In genomic region chrX:46647251-46647650, GRCh38 we compare ENCODE assay signal across 32 cellular contexts.
DNase-seq lines count a peak whose midpoint lies in the region; ATAC-seq, FAIRE-seq and TF ChIP-seq lines count a peak whose summit lies in the region.
"Had no signal": no experiment of that assay in that cellular context is flagged by ENCODE, and none has a peak within 500 bp of the region (broad histone marks: within the 10 kb centered on the region; RNA-seq: fewer than 3 reads in every experiment).

No MANE protein-coding gene starts in this region.

- no peak overlapping the region for H3K4ac ChIP-seq in trophoblast cell (ENCODE audit: low read depth, low read length)

- H3K9ac ChIP-seq in iPS-20b (ENCODE audit: low read depth, low read length) (peak overlapping the region; percentile 56; the same call in 1 of the 2 replicates), trophoblast cell (ENCODE audit: low read length) (no peak overlapping the region)

- no peak overlapping the region for H2BK5ac ChIP-seq in trophoblast cell (ENCODE audit: low read depth, low read length, poor library complexity)

- H3K27me3 Mint-ChIP-seq in activated B cell treated with CpG ODN at 0.5 μM for 24 hours: no peaks in the 10 kb centered on the region
- H3K27me3 Mint-ChIP-seq in activated CD8-positive, alpha-beta memory T cell treated with anti-CD3 and anti-CD28 coated beads, Interleukin-2, amount 10 ng/mL, durations not matched to agents 7 days and 5 days: no peaks in the 10 kb centered on the region
- H3K27me3 Mint-ChIP-seq: activated CD4-positive, alpha-beta T cell treated with anti-CD3 and anti-CD28 coated beads for 36 hours; activated naive CD4-positive, alpha-beta T cell treated with anti-CD3 and anti-CD28 coated beads, Interleukin-2, amount 50 U/mL, for 24 hours; CD4-positive, alpha-beta T cell had no signal

- no peak overlapping the region for H3K4me2 ChIP-seq in trophoblast cell (ENCODE audit: low read length)

- no peak overlapping the region for H3K4me3 ChIP-seq in iPS-20b (ENCODE audit: low read length)
- H3K4me3 ChIP-seq in trophoblast cell (ENCODE audit: low read depth, low read length): no peak overlapping the region
- H3K4me3 ChIP-seq: GM12878, Peyer's patch, suprapubic skin had no signal

- peak overlapping the region; percentile 62 for H2BK120ac ChIP-seq in trophoblast cell (ENCODE audit: insufficient read depth, low read length, poor library complexity)

- POLR2A ChIA-PET in activated B cell treated with CpG ODN at 0.5 μM for 24 hours (lab: Charles Lee): no interaction called here

- intact Hi-C loops in activated B cell treated with CpG ODN at 0.5 μM for 24 hours (cut with micrococcal nuclease): no loop called here

- no peaks in the 10 kb centered on the region for H3K79me2 ChIP-seq in trophoblast cell (ENCODE audit: control insufficient read depth, insufficient read depth, low read length, poor library complexity)

- peak; percentile 31 for FAIRE-seq in GM12891 (lab: Jason Lieb, UNC)
- FAIRE-seq: GM12878, HepG2 had no signal

- H3K4me1 ChIP-seq in iPS-20b (ENCODE audit: insufficient read depth, low read length): peaks cover 26% of the 10 kb centered on the region
- H3K4me1 ChIP-seq in trophoblast cell (ENCODE audit: control insufficient read depth in 1 of 2, insufficient read depth in 2 of 2, low read length in 2 of 2): peaks cover 15 to 16% of the 10 kb centered on the region in 2 experiments
- H3K4me1 ChIP-seq: Peyer's patch had no signal

- no peak overlapping the region for H4K91ac ChIP-seq in trophoblast cell (ENCODE audit: low read depth, low read length)

- ATAC-seq in activated B cell treated with CpG ODN at 0.5 μM for 24 hours (ENCODE audit: low read depth): no peak
- ATAC-seq in activated CD8-positive, alpha-beta memory T cell treated with anti-CD3 and anti-CD28 coated beads, Interleukin-2, amount 10 ng/mL, durations not matched to agents 7 days and 5 days: no peak
- ATAC-seq in GM19035 (IDR thresholded peaks at IDR 0.05; ENCODE audit: unreplicated experiment): no peak
- ATAC-seq: activated CD4-positive, alpha-beta T cell treated with anti-CD3 and anti-CD28 coated beads for 36 hours; activated CD8-positive, alpha-beta T cell treated with anti-CD3 and anti-CD28 coated beads, Interleukin-2, amount 10 ng/mL, durations not matched to agents 7 days and 5 days; GM12878; HepG2; right cardiac atrium had no signal

- no peaks in the 10 kb centered on the region for H3K9me3 Mint-ChIP-seq in activated B cell treated with CpG ODN at 0.5 μM for 24 hours
- H3K9me3 Mint-ChIP-seq in activated CD8-positive, alpha-beta memory T cell treated with anti-CD3 and anti-CD28 coated beads, Interleukin-2, amount 10 ng/mL, durations not matched to agents 7 days and 5 days (ENCODE audit: low read depth): no peaks in the 10 kb centered on the region
- H3K9me3 Mint-ChIP-seq: activated naive CD4-positive, alpha-beta T cell treated with anti-CD3 and anti-CD28 coated beads, Interleukin-2, amount 50 U/mL, for 24 hours; activated T-helper 2 cell treated with anti-CD3 and anti-CD28 coated beads, Interferon-gamma antibody, Interleukin-2, Interleukin-4, amounts not matched to agents 10 μg/mL and 5 μg/mL and 100 μg/mL, durations not matched to agents 14 hours and 24 hours and 36 hours; CD4-positive, alpha-beta T cell; T-helper 2 cell treated with Interferon-gamma antibody and Interleukin-4, amounts not matched to agents 5 μg/mL and 100 μg/mL, for 36 hours had no signal

- H3K27me3 ChIP-seq in iPS-20b (ENCODE audit: insufficient read depth, low read length) (no peaks in the 10 kb centered on the region), trophoblast cell (ENCODE audit: insufficient read depth, low read length) (no peaks in the 10 kb centered on the region)
- H3K27me3 ChIP-seq: brain microvascular endothelial cell, neutrophil, Peyer's patch, suprapubic skin had no signal

- peak overlapping the region; percentile 17 for H2AFZ ChIP-seq in trophoblast cell (ENCODE audit: insufficient read depth, low read length, poor library complexity)

- H3K4me3 Mint-ChIP-seq in activated B cell treated with CpG ODN at 0.5 μM for 24 hours: no peak overlapping the region
- no peak overlapping the region for H3K4me3 Mint-ChIP-seq in activated CD8-positive, alpha-beta memory T cell treated with anti-CD3 and anti-CD28 coated beads, Interleukin-2, amount 10 ng/mL, durations not matched to agents 7 days and 5 days
- H3K4me3 Mint-ChIP-seq: activated CD4-positive, alpha-beta T cell treated with anti-CD3 and anti-CD28 coated beads for 36 hours; activated CD8-positive, alpha-beta T cell treated with anti-CD3 and anti-CD28 coated beads, Interleukin-2, amount 10 ng/mL, durations not matched to agents 7 days and 5 days; activated naive CD4-positive, alpha-beta T cell treated with anti-CD3 and anti-CD28 coated beads, Interleukin-2, amount 50 U/mL, for 24 hours; CD4-positive, alpha-beta T cell; T-helper 2 cell treated with Interferon-gamma antibody and Interleukin-4, amounts not matched to agents 5 μg/mL and 100 μg/mL, for 36 hours had no signal

- H3K9me3 ChIP-seq in iPS-20b (ENCODE audit: insufficient read depth, low read depth, low read length) (no peaks in the 10 kb centered on the region), trophoblast cell (ENCODE audit: insufficient read depth, low read depth, low read length) (no peaks in the 10 kb centered on the region)
- H3K9me3 ChIP-seq: neutrophil, Peyer's patch, suprapubic skin had no signal

- H3K27ac Mint-ChIP-seq in activated B cell treated with CpG ODN at 0.5 μM for 24 hours: peak overlapping the region; percentile 30
- H3K27ac Mint-ChIP-seq in activated CD8-positive, alpha-beta memory T cell treated with anti-CD3 and anti-CD28 coated beads, Interleukin-2, amount 10 ng/mL, durations not matched to agents 7 days and 5 days: no peak overlapping the region
- H3K27ac Mint-ChIP-seq: activated CD4-positive, alpha-beta T cell treated with anti-CD3 and anti-CD28 coated beads for 36 hours; activated CD8-positive, alpha-beta T cell treated with anti-CD3 and anti-CD28 coated beads, Interleukin-2, amount 10 ng/mL, durations not matched to agents 7 days and 5 days; activated naive CD4-positive, alpha-beta T cell treated with anti-CD3 and anti-CD28 coated beads, Interleukin-2, amount 50 U/mL, for 24 hours; activated T-helper 2 cell treated with anti-CD3 and anti-CD28 coated beads, Interferon-gamma antibody, Interleukin-2, Interleukin-4, amounts not matched to agents 10 μg/mL and 5 μg/mL and 100 μg/mL, durations not matched to agents 14 hours and 24 hours and 36 hours; CD4-positive, alpha-beta T cell; T-helper 2 cell treated with Interferon-gamma antibody and Interleukin-4, amounts not matched to agents 5 μg/mL and 100 μg/mL, for 36 hours had no signal

- no peak for TF ChIP-seq POLR2A in GM12891 (IDR thresholded peaks at IDR 0.05; ENCODE audit: low read depth, low read length)

- peak overlapping the region; percentile 58 for H3K18ac ChIP-seq in trophoblast cell (ENCODE audit: low read length)

- H2AK5ac ChIP-seq in trophoblast cell (ENCODE audit: low read length): no peak overlapping the region

- no peak overlapping the region for H4K8ac ChIP-seq in trophoblast cell (ENCODE audit: low read depth, low read length)

- peak overlapping the region; percentile 65 for H3K14ac ChIP-seq in trophoblast cell (ENCODE audit: low read length)

- H3K79me1 ChIP-seq in trophoblast cell (ENCODE audit: low read length): peaks cover 3% of the 10 kb centered on the region

- peak overlapping the region; percentile 8 for H3K27ac ChIP-seq in iPS-20b (ENCODE audit: low read length)
- no peak overlapping the region for H3K27ac ChIP-seq in trophoblast cell (ENCODE audit: low read depth, low read length)
- H3K27ac ChIP-seq: brain microvascular endothelial cell, HL-60, neutrophil, Peyer's patch, suprapubic skin had no signal

- DNase-seq in GM12891 (ENCODE audit: insufficient read length, low spot score): no peak
- no peak for DNase-seq in activated B cell treated with CpG ODN at 0.5 μM for 24 hours
- peak in 1 of 2 donors; percentile 34 for DNase-seq in trophoblast cell
- DNase-seq in cerebellar cortex (ENCODE audit: low spot score): no peak
- DNase-seq in activated CD8-positive, alpha-beta memory T cell treated with anti-CD3 and anti-CD28 coated beads, Interleukin-2, amount 10 ng/mL, durations not matched to agents 7 days and 5 days: no peak
- no peak for DNase-seq in 8988T
- DNase-seq: activated CD4-positive, alpha-beta T cell treated with anti-CD3 and anti-CD28 coated beads for 36 hours; activated CD8-positive, alpha-beta T cell treated with anti-CD3 and anti-CD28 coated beads, Interleukin-2, amount 10 ng/mL, durations not matched to agents 7 days and 5 days; amygdala; brain microvascular endothelial cell; CD4-positive, alpha-beta T cell; EL; hippocampal formation; NCI-H1417; NCI-H2081; NCI-H226; NCI-H69; Peyer's patch; SHP77 treated with DMSO at 0.1 percent for 48 hours; stimulated activated CD4-positive, alpha-beta T cell treated with anti-CD3 and anti-CD28 coated beads, Interleukin-1b, Interleukin-23, amount 100 ng/mL, for 48 hours; stimulated activated naive CD4-positive, alpha-beta T cell treated with Interleukin-2 at 50 U/mL for 16 hours had no signal

- peaks cover 53% of the 10 kb centered on the region for H3K36me3 Mint-ChIP-seq in activated B cell treated with CpG ODN at 0.5 μM for 24 hours (ENCODE audit: low read depth)
- H3K36me3 Mint-ChIP-seq in activated CD8-positive, alpha-beta memory T cell treated with anti-CD3 and anti-CD28 coated beads, Interleukin-2, amount 10 ng/mL, durations not matched to agents 7 days and 5 days: peaks cover 2% of the 10 kb centered on the region

- peak overlapping the region; percentile 58 for H2BK12ac ChIP-seq in trophoblast cell (ENCODE audit: low read length)

- CTCF ChIA-PET in activated B cell treated with CpG ODN at 0.5 μM for 24 hours (lab: Charles Lee): interaction anchor here (0.7 kb wide), 1 partner anchor 149 kb away, joined by 3 read pairs; no protein-coding TSS in a partner anchor
- CTCF ChIA-PET in activated CD8-positive, alpha-beta memory T cell treated with anti-CD3 and anti-CD28 coated beads, Interleukin-2, amount 10 ng/mL, durations not matched to agents 7 days and 5 days (lab: Charles Lee): no interaction called here

- H3K36me3 ChIP-seq in iPS-20b (ENCODE audit: insufficient read depth, low read depth, low read length) (peaks cover 12% of the 10 kb centered on the region), trophoblast cell (ENCODE audit: control insufficient read depth in 1 of 2, insufficient read depth in 2 of 2, low read length in 2 of 2) (peaks cover 0 to 4% of the 10 kb centered on the region in 2 experiments)
- H3K36me3 ChIP-seq: brain microvascular endothelial cell, neutrophil, Peyer's patch, suprapubic skin had no signal

- H3K23ac ChIP-seq in trophoblast cell (ENCODE audit: low read length): no peak overlapping the region

- peak overlapping the region; percentile 36 for H4K12ac ChIP-seq in trophoblast cell (ENCODE audit: low read depth, low read length)

- H3K4me1 Mint-ChIP-seq in activated B cell treated with CpG ODN at 0.5 μM for 24 hours: peaks cover 60% of the 10 kb centered on the region
- H3K4me1 Mint-ChIP-seq in activated CD8-positive, alpha-beta memory T cell treated with anti-CD3 and anti-CD28 coated beads, Interleukin-2, amount 10 ng/mL, durations not matched to agents 7 days and 5 days: peaks cover 14% of the 10 kb centered on the region

- TF ChIP-seq CTCF in activated B cell treated with CpG ODN at 0.5 μM for 24 hours (IDR thresholded peaks at IDR 0.05): no peak

- no CpG with 5 or more reads among the region's 5 CpGs for WGBS in trophoblast cell (ENCODE audit: extremely low coverage, insufficient coverage, insufficient read length)
